In the genomic region with DNA sequence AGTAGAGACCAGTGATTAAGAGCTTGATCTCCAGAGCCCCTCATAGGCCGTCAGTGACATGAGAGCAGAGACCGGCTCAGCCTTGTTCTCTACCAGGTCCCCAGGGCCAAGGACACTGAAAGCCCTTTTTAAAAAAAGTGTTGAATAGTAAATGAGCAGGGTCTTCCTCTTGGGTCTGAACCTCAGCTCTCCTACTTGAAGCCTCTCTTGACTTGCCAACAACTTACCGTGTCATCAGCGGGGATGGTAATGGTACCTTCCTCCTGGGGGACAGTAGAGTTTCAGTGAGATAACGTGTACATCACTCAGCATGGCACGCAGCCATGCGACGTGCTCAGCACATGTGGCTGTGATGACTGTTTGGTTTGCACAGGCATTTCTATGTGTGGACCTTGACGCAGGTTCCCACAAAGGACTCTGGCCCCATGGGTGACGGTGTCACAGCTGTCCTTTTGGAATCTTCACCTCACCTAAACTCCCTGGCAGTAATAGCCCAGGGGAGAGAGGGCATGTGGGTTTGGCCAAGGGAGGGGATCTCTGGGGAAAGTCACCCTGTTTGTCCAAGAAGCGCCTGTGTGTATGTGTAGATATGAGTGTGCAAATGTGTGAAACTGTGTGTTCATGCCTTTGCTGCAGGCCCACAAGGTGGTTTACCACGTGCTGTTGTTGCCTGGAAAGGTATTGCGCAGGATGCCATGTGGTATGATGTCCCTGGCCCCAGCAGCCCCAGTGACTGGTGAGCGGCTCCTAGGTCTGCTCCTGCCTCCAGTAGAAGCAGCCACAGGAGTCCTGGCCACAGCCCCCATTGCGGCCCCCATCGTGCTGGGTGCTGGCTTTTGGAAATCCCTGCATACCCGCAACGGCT, we compare ENCODE assay signal across 11 cellular contexts. TPM values are rescaled to one million over a fixed set of nuclear protein-coding genes. Genes with fewer than 3 reads are reported as not detected.
DNase-seq lines count a peak whose midpoint lies in the region; ATAC-seq and TF ChIP-seq lines count a peak whose summit lies in the region.
"Had no signal": no experiment of that assay in that cellular context is flagged by ENCODE, and none has a peak within 500 bp of the region (broad histone marks: within the 10 kb centered on the region; RNA-seq: fewer than 3 reads in every experiment).

No MANE protein-coding gene starts in this region.

- intact Hi-C loops in activated naive CD4-positive, alpha-beta T cell treated with anti-CD3 and anti-CD28 coated beads for 36 hours (cut with micrococcal nuclease): no loop called here
- intact Hi-C loops in tibial artery (cut with DNase I; ENCODE audit: low total_unique reads): no loop called here

- no peak overlapping the region for H3K4me3 Mint-ChIP-seq in activated naive CD4-positive, alpha-beta T cell treated with anti-CD3 and anti-CD28 coated beads for 36 hours
- H3K4me3 Mint-ChIP-seq in activated naive CD4-positive, alpha-beta T cell treated with anti-CD3 and anti-CD28 coated beads, Interleukin-2, amount 10 ng/mL, durations not matched to agents 7 days and 5 days: no peak overlapping the region

- H2BK5ac ChIP-seq in mesenchymal stem cell (ENCODE audit: low read depth, low read length, poor library complexity, severe bottlenecking): no peak overlapping the region

- no peak overlapping the region for H4K8ac ChIP-seq in mesenchymal stem cell (ENCODE audit: low read length)

- CTCF ChIA-PET in activated naive CD4-positive, alpha-beta T cell treated with anti-CD3 and anti-CD28 coated beads for 36 hours (lab: Charles Lee): interaction anchor here (0.6 kb wide), 1 partner anchor 127 kb away, joined by 7 read pairs; no protein-coding TSS in a partner anchor
- CTCF ChIA-PET in activated naive CD4-positive, alpha-beta T cell treated with anti-CD3 and anti-CD28 coated beads, Interleukin-2, amount 10 ng/mL, durations not matched to agents 7 days and 5 days (lab: Charles Lee): interaction anchor here (1.4 kb wide), 1 partner anchor 80 kb away, joined by 3 read pairs; no protein-coding TSS in a partner anchor

- H3K4me1 Mint-ChIP-seq in activated naive CD4-positive, alpha-beta T cell treated with anti-CD3 and anti-CD28 coated beads for 36 hours (ENCODE audit: low read depth): peaks cover 34% of the 10 kb centered on the region
- peaks cover 34% of the 10 kb centered on the region for H3K4me1 Mint-ChIP-seq in activated naive CD4-positive, alpha-beta T cell treated with anti-CD3 and anti-CD28 coated beads, Interleukin-2, amount 10 ng/mL, durations not matched to agents 7 days and 5 days

- H3K36me3 ChIP-seq in mesenchymal stem cell (ENCODE audit: control insufficient read depth in 1 of 2, insufficient read depth in 2 of 2, low read depth in 1 of 2, low read length in 2 of 2): peaks cover 18 to 20% of the 10 kb centered on the region in 2 experiments
- H3K36me3 ChIP-seq in tibial artery: no peaks in the 10 kb centered on the region

- H3K4me1 ChIP-seq in mesenchymal stem cell (ENCODE audit: control insufficient read depth, insufficient read depth, low read depth, low read length) (peaks cover 43% of the 10 kb centered on the region), tibial artery (peaks cover 0 to 91% (median 50%) of the 10 kb centered on the region in 4 donors)

- H3K79me1 ChIP-seq in mesenchymal stem cell (replicated peaks; ENCODE audit: low read length, poor library complexity, severe bottlenecking): peaks cover 17% of the 10 kb centered on the region

- H3K23ac ChIP-seq in mesenchymal stem cell (ENCODE audit: low read length in 2 of 2): no peak overlapping the region

- peak overlapping the region; percentile 23 for H4K91ac ChIP-seq in mesenchymal stem cell (ENCODE audit: low read length)

- no peak overlapping the region for H2BK15ac ChIP-seq in mesenchymal stem cell (ENCODE audit: low read depth, poor library complexity, severe bottlenecking)

- TF ChIP-seq CTCF in astrocyte of the spinal cord (IDR thresholded peaks at IDR 0.05; ENCODE audit: low read depth, low read length) (no peak), tibial artery (IDR thresholded peaks at IDR 0.05) (no peak)

- 95% methylated on average over 18 of the region's 18 CpGs for WGBS in mesenchymal stem cell

- H3K4ac ChIP-seq in mesenchymal stem cell (ENCODE audit: low read depth in 1 of 2, low read length in 2 of 2): peak overlapping the region in 1 of 2 experiments; percentile 27

- H3K27ac Mint-ChIP-seq in activated naive CD4-positive, alpha-beta T cell treated with anti-CD3 and anti-CD28 coated beads for 36 hours: no peak overlapping the region
- no peak overlapping the region for H3K27ac Mint-ChIP-seq in activated naive CD4-positive, alpha-beta T cell treated with anti-CD3 and anti-CD28 coated beads, Interleukin-2, amount 10 ng/mL, durations not matched to agents 7 days and 5 days

- H3K9me3 ChIP-seq in mesenchymal stem cell (ENCODE audit: control insufficient read depth, low read length): no peaks in the 10 kb centered on the region
- no peaks in the 10 kb centered on the region for H3K9me3 ChIP-seq in tibial artery

- peak; percentile 42 for DNase-seq in activated naive CD4-positive, alpha-beta T cell treated with anti-CD3 and anti-CD28 coated beads for 36 hours
- no peak for DNase-seq in activated naive CD4-positive, alpha-beta T cell treated with anti-CD3 and anti-CD28 coated beads, Interleukin-2, amount 10 ng/mL, durations not matched to agents 7 days and 5 days
- peak; percentile 32 for DNase-seq in astrocyte of the spinal cord (ENCODE audit: low read depth, low spot score)
- no peak for DNase-seq in mesenchymal stem cell
- DNase-seq in tibial artery: no peak
- no peak for DNase-seq in NCI-H187 treated with DMSO at 0.1 percent for 48 hours (lab: John Stamatoyannopoulos, UW)
- DNase-seq: NCI-H146 had no signal

- no peak overlapping the region for H3K4me2 ChIP-seq in mesenchymal stem cell (ENCODE audit: low read length, poor library complexity, severe bottlenecking)

- H2AFZ ChIP-seq in mesenchymal stem cell (ENCODE audit: low read depth, low read length): no peak overlapping the region

- H3K9ac ChIP-seq in mesenchymal stem cell (ENCODE audit: low read length): peak overlapping the region; percentile 80

- H3K27me3 Mint-ChIP-seq in activated naive CD4-positive, alpha-beta T cell treated with anti-CD3 and anti-CD28 coated beads for 36 hours (ENCODE audit: low read depth): no peaks in the 10 kb centered on the region
- H3K27me3 Mint-ChIP-seq in activated naive CD4-positive, alpha-beta T cell treated with anti-CD3 and anti-CD28 coated beads, Interleukin-2, amount 10 ng/mL, durations not matched to agents 7 days and 5 days: no peaks in the 10 kb centered on the region

- no peaks in the 10 kb centered on the region for H3K9me3 Mint-ChIP-seq in activated naive CD4-positive, alpha-beta T cell treated with anti-CD3 and anti-CD28 coated beads for 36 hours
- H3K9me3 Mint-ChIP-seq in activated naive CD4-positive, alpha-beta T cell treated with anti-CD3 and anti-CD28 coated beads, Interleukin-2, amount 10 ng/mL, durations not matched to agents 7 days and 5 days: no peaks in the 10 kb centered on the region

- H3K27me3 ChIP-seq in mesenchymal stem cell (ENCODE audit: control insufficient read depth in 1 of 2, insufficient read depth in 1 of 2, low read length in 2 of 2) (no peaks in the 10 kb centered on the region), tibial artery (no peaks in the 10 kb centered on the region)

- peak overlapping the region; percentile 54 to 68 for H3K18ac ChIP-seq in mesenchymal stem cell (ENCODE audit: low read depth in 1 of 2, low read length in 2 of 2)

- peak overlapping the region in 1 of 2 experiments; percentile 41 for H2BK12ac ChIP-seq in mesenchymal stem cell (ENCODE audit: low read length in 2 of 2)

- H3K27ac ChIP-seq in mesenchymal stem cell (ENCODE audit: low read length, poor library complexity, severe bottlenecking) (no peak overlapping the region), tibial artery (peak overlapping the region; percentile 89 to 90)

- no peak for ATAC-seq in GM21723 (IDR thresholded peaks at IDR 0.05; ENCODE audit: unreplicated experiment)
- no peak for ATAC-seq in HG03565 (IDR thresholded peaks at IDR 0.05; ENCODE audit: unreplicated experiment)

- H3K36me3 Mint-ChIP-seq in activated naive CD4-positive, alpha-beta T cell treated with anti-CD3 and anti-CD28 coated beads for 36 hours (ENCODE audit: low read depth): no peaks in the 10 kb centered on the region
- H3K36me3 Mint-ChIP-seq in activated naive CD4-positive, alpha-beta T cell treated with anti-CD3 and anti-CD28 coated beads, Interleukin-2, amount 10 ng/mL, durations not matched to agents 7 days and 5 days: no peaks in the 10 kb centered on the region

- no peak overlapping the region for H3K4me3 ChIP-seq in astrocyte of the spinal cord (ENCODE audit: low read depth, low read length)
- no peak overlapping the region for H3K4me3 ChIP-seq in mesenchymal stem cell (ENCODE audit: insufficient read depth in 1 of 2, low read depth in 1 of 2, low read length in 2 of 2)
- H3K4me3 ChIP-seq in tibial artery: no peak overlapping the region
- H3K4me3 ChIP-seq: lung, SK-N-MC had no signal

- H3K14ac ChIP-seq in mesenchymal stem cell (ENCODE audit: low read length in 2 of 2): peak overlapping the region in 1 of 2 experiments; percentile 53

- peak overlapping the region; percentile 45 for H2AK5ac ChIP-seq in mesenchymal stem cell (ENCODE audit: low read length, severe bottlenecking)

- in situ Hi-C loops in astrocyte of the spinal cord (cut with HindIII; ENCODE audit: low sequenced_read_pairs): no loop called here

- H2BK120ac ChIP-seq in mesenchymal stem cell (ENCODE audit: low read depth, low read length): no peak overlapping the region

RNA-seq across cellular contexts. Expression of a gene that starts 18.7 kb away (rescaled TPM):
- total RNA-seq in activated naive CD4-positive, alpha-beta T cell treated with anti-CD3 and anti-CD28 coated beads for 36 hours: 10 to 100 TPM; 33.4 to 36.2 TPM
- polyA plus RNA-seq in mesenchymal stem cell (2013, experiment 1 of 2): 143 TPM
- 140 TPM for polyA plus RNA-seq in mesenchymal stem cell (2013, experiment 2 of 2)

Comparison
In these comparisons a context has a peak if more than half of its experiments do, and no peak if none do; other contexts are left out.
1. DNase-seq: peak in activated naive CD4-positive, alpha-beta T cell treated with anti-CD3 and anti-CD28 coated beads for 36 hours (single experiment) and astrocyte of the spinal cord (single experiment); none in activated naive CD4-positive, alpha-beta T cell treated with anti-CD3 and anti-CD28 coated beads, Interleukin-2, amount 10 ng/mL, durations not matched to agents 7 days and 5 days (single experiment), mesenchymal stem cell (single experiment), tibial artery (0 of 2) and NCI-H187 treated with DMSO at 0.1 percent for 48 hours (single experiment).